In the genomic region with DNA sequence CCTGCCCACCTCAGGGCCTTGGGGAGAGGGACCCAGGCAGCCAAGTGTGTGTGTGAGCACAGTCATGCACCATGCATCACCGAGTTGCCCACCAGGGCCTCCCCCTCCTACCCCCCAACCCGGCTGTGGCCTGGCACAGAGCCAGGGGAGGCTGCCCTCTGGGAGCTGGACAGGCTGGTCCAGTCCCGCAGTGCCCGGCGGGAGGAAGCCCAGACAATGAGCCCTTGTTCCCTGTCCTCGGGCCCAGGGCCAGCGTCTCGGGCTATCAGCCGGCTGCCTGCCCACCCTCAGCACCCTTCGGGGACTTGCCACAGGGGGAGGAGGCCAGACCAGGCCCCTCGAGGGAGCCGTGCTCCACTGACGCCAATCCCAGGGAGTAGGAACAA, we compare ENCODE assay signal across 23 cellular contexts. TPM values are rescaled to one million over a fixed set of nuclear protein-coding genes. Genes with fewer than 3 reads are reported as not detected.
DNase-seq lines count a peak whose midpoint lies in the region; ATAC-seq and TF ChIP-seq lines count a peak whose summit lies in the region.
"Had no signal": no experiment of that assay in that cellular context is flagged by ENCODE, and none has a peak within 500 bp of the region (broad histone marks: within the 10 kb centered on the region; RNA-seq: fewer than 3 reads in every experiment).

No MANE protein-coding gene starts in this region.

- ATAC-seq in left cardiac atrium (no peak), HG03460 (IDR thresholded peaks at IDR 0.05; ENCODE audit: unreplicated experiment) (no peak)
- ATAC-seq: activated CD8-positive, alpha-beta T cell treated with anti-CD3 and anti-CD28 coated beads for 36 hours; CD8-positive, alpha-beta T cell; GM12878; left lobe of liver had no signal

- H2AFZ ChIP-seq in neuronal stem cell (ENCODE audit: low read length) = no peak overlapping the region

- H3K36me3 ChIP-seq in left ventricle myocardium inferior = peaks cover 10% of the 10 kb centered on the region
- H3K36me3 ChIP-seq in neuronal stem cell (replicated peaks in 1 of 2; ENCODE audit: control insufficient read depth in 2 of 2, insufficient read depth in 2 of 2, low read length in 2 of 2) = peaks cover 25 to 30% of the 10 kb centered on the region in 2 donors
- H3K36me3 ChIP-seq in thyroid gland = peaks cover 0 to 4% of the 10 kb centered on the region in 2 donors
- H3K36me3 ChIP-seq in HAP-1 (replicated peaks) = no peaks in the 10 kb centered on the region

- H3K79me1 ChIP-seq in neuronal stem cell (ENCODE audit: low read depth, low read length) = peaks cover 2% of the 10 kb centered on the region

- H3K27me3 ChIP-seq in left ventricle myocardium inferior (ENCODE audit: low read depth) = no peaks in the 10 kb centered on the region
- no peaks in the 10 kb centered on the region for H3K27me3 ChIP-seq in neuronal stem cell (ENCODE audit: control insufficient read depth in 3 of 3, insufficient read depth in 3 of 3, low read depth in 1 of 3, low read length in 3 of 3)
- no peaks in the 10 kb centered on the region for H3K27me3 ChIP-seq in thyroid gland
- H3K27me3 ChIP-seq in HAP-1 (ENCODE audit: low read depth) = no peaks in the 10 kb centered on the region
- H3K27me3 ChIP-seq: esophagus muscularis mucosa, tibial artery had no signal

- DNase-seq in left ventricle myocardium inferior (no peak), left cardiac atrium (no peak), neuronal stem cell (ENCODE audit: low spot score) (no peak), thyroid gland (peak; percentile 91 to 96), HAP-1 (ENCODE audit: low spot score in 2 of 2) (no peak), DMS 273 (lab: John Stamatoyannopoulos, UW; ENCODE audit: unreplicated experiment) (no peak)
- DNase-seq: activated CD8-positive, alpha-beta T cell treated with anti-CD3 and anti-CD28 coated beads for 36 hours; amniotic stem cell; CD8-positive, alpha-beta T cell; GOT3; MM.1S; naive B cell; NCI-H2081; NCI-H524 treated with DMSO at 0.1 percent for 48 hours; OCI-M1; stimulated activated CD4-positive, alpha-beta T cell treated with anti-CD3 and anti-CD28 coated beads, Interleukin-1b, Interleukin-23, amount 100 ng/mL, for 48 hours; SW 1271; tibial artery had no signal

- no peak overlapping the region for H3K9ac ChIP-seq in neuronal stem cell (ENCODE audit: low read depth, low read length, poor library complexity)

- H3K9me3 ChIP-seq in left ventricle myocardium inferior (replicated peaks) (no peaks in the 10 kb centered on the region), neuronal stem cell (replicated peaks in 1 of 2; ENCODE audit: control insufficient read depth in 2 of 2, insufficient read depth in 1 of 2, low read depth in 1 of 2, low read length in 2 of 2) (no peaks in the 10 kb centered on the region), thyroid gland (no peaks in the 10 kb centered on the region), HAP-1 (no peaks in the 10 kb centered on the region)
- H3K9me3 ChIP-seq: esophagus muscularis mucosa, tibial artery had no signal

- in situ Hi-C loops in HAP-1 (cut with MboI; ENCODE audit: low sequenced_read_pairs) = no loop called here

- H2BK15ac ChIP-seq in neuronal stem cell (ENCODE audit: low read length) = no peak overlapping the region

- H3K4me1 ChIP-seq in left ventricle myocardium inferior = peaks cover 25% of the 10 kb centered on the region
- peaks cover 7 to 8% of the 10 kb centered on the region in 2 donors for H3K4me1 ChIP-seq in neuronal stem cell (ENCODE audit: control insufficient read depth in 2 of 2, insufficient read depth in 1 of 2, low read depth in 1 of 2, low read length in 2 of 2)
- H3K4me1 ChIP-seq in thyroid gland = peaks cover 35 to 46% of the 10 kb centered on the region in 2 donors
- peaks cover 3% of the 10 kb centered on the region for H3K4me1 ChIP-seq in HAP-1

- intact Hi-C loops in left ventricle myocardium inferior (cut with micrococcal nuclease) (no loop called here), left cardiac atrium (cut with DNase I) (no loop called here), thyroid gland (cut with DNase I) (no loop called here)

- TF ChIP-seq CTCF in left ventricle myocardium inferior (IDR thresholded peaks at IDR 0.05; ENCODE audit: borderline replicate concordance) (no peak), thyroid gland (IDR thresholded peaks at IDR 0.05) (no peak)

- H3K14ac ChIP-seq in neuronal stem cell (ENCODE audit: low read length) = no peak overlapping the region

- peak overlapping the region; percentile 56 for H2AK5ac ChIP-seq in neuronal stem cell (ENCODE audit: low read depth, low read length)

- H3K4ac ChIP-seq in neuronal stem cell (ENCODE audit: low read length) = peak overlapping the region; percentile 11

- no peak overlapping the region for H2BK120ac ChIP-seq in neuronal stem cell (ENCODE audit: low read depth, low read length)

- no peak overlapping the region for H4K91ac ChIP-seq in neuronal stem cell (ENCODE audit: low read depth, low read length, poor library complexity)

- H2BK5ac ChIP-seq in neuronal stem cell (ENCODE audit: low read length) = peak overlapping the region; percentile 82

- H3K18ac ChIP-seq in neuronal stem cell (ENCODE audit: low read length) = no peak overlapping the region

- H3K4me3 ChIP-seq in left ventricle myocardium inferior (no peak overlapping the region), neuronal stem cell (ENCODE audit: low read length in 2 of 2) (no peak overlapping the region), thyroid gland (replicated peaks in 1 of 3) (no peak overlapping the region), HAP-1 (no peak overlapping the region)
- H3K4me3 ChIP-seq: esophagus muscularis mucosa, GM12878, tibial artery had no signal

- TF ChIP-seq POLR2A in thyroid gland (IDR thresholded peaks at IDR 0.05) = no peak

- H2BK12ac ChIP-seq in neuronal stem cell (ENCODE audit: low read length) = peak overlapping the region; percentile 22

- H3K27ac ChIP-seq in left ventricle myocardium inferior (replicated peaks) = peak overlapping the region; percentile 16
- peak overlapping the region; percentile 92 for H3K27ac ChIP-seq in cingulate gyrus (ENCODE audit: low read depth, low read length)
- no peak overlapping the region for H3K27ac ChIP-seq in neuronal stem cell (replicated peaks; ENCODE audit: low read length)
- H3K27ac ChIP-seq in thyroid gland = peak overlapping the region; percentile 34 to 77 (median 72)
- H3K27ac ChIP-seq: tibial artery had no signal

- no peak overlapping the region for H4K8ac ChIP-seq in neuronal stem cell (ENCODE audit: low read depth, low read length)

- H3K23ac ChIP-seq in neuronal stem cell (ENCODE audit: low read depth, low read length, poor library complexity) = peak overlapping the region; percentile 43

- no peak overlapping the region for H3K4me2 ChIP-seq in neuronal stem cell (ENCODE audit: insufficient read depth, low read length, poor library complexity, severe bottlenecking)

- WGBS in neuronal stem cell (ENCODE audit: extremely low coverage in 2 of 2, insufficient read length in 2 of 2, insufficient replicate concordance in 1 of 2), 2 donors = no CpG with 5 or more reads among the region's 13 CpGs
- WGBS in thyroid gland, 2 donors = 17 to 37% methylated on average over 1 to 10 of the region's 13 CpGs

RNA-seq across cellular contexts. Expression of gene LRRC75B, which starts 4.5 kb away (rescaled TPM):
- total RNA-seq in left ventricle myocardium inferior = 5.6 TPM
- 1 to 10 TPM; 4.2 to 4.9 TPM for total RNA-seq in left cardiac atrium
- 14.3 TPM for polyA plus RNA-seq in neuronal stem cell (2013, experiment 1 of 2)
- polyA plus RNA-seq in neuronal stem cell (2013, experiment 2 of 2) = 13.3 TPM
- total RNA-seq in thyroid gland = 10 to 100 TPM; 18.6 to 51.2 (median 39.6) TPM
- total RNA-seq: CD8-positive, alpha-beta T cell had no signal

RNA-seq across cellular contexts. Expression of gene GGT1, which starts 14.6 kb away (rescaled TPM):
- 1.1 TPM for total RNA-seq in left ventricle myocardium inferior
- total RNA-seq in left cardiac atrium = 1 to 10 TPM; 3.8 to 3.9 TPM
- 1.9 TPM for polyA plus RNA-seq in neuronal stem cell (2013, experiment 1 of 2)
- polyA plus RNA-seq in neuronal stem cell (2013, experiment 2 of 2) = 1.9 TPM
- 10 to 100 TPM; 15.5 to 20.7 (median 18.2) TPM for total RNA-seq in thyroid gland

RNA-seq across cellular contexts. Expression of gene SNRPD3, which starts 32.6 kb away (rescaled TPM):
- 69.9 TPM for total RNA-seq in left ventricle myocardium inferior
- total RNA-seq in left cardiac atrium = 10 to 100 TPM; 55.4 to 64.1 TPM
- 103 TPM for polyA plus RNA-seq in neuronal stem cell (2013, experiment 1 of 2)
- polyA plus RNA-seq in neuronal stem cell (2013, experiment 2 of 2) = 104 TPM
- total RNA-seq in thyroid gland = 100 to 1,000 TPM in 3 of 4 donors, 10 to 100 TPM in 1; 96.9 to 216 (median 145) TPM

RNA-seq across cellular contexts. Expression of gene GUCD1, which starts 33.4 kb away (rescaled TPM):
- total RNA-seq in left ventricle myocardium inferior (203 TPM), left cardiac atrium (100 to 1,000 TPM; 138 to 147 TPM), thyroid gland (10 to 100 TPM; 51.6 to 89.7 (median 74.2) TPM)
- polyA plus RNA-seq in neuronal stem cell (2013, experiment 1 of 2) = 35.1 TPM
- polyA plus RNA-seq in neuronal stem cell (2013, experiment 2 of 2) = 35.4 TPM

Comparison
In these comparisons a context has a peak if more than half of its experiments do, and no peak if none do; other contexts are left out.
1. DNase-seq: peak in thyroid gland (2 of 2); none in left ventricle myocardium inferior (single experiment), left cardiac atrium (single experiment), neuronal stem cell (single experiment), HAP-1 (0 of 2) and DMS 273 (single experiment).